ENCODE assay signal across 1 cellular context in the genomic region with DNA sequence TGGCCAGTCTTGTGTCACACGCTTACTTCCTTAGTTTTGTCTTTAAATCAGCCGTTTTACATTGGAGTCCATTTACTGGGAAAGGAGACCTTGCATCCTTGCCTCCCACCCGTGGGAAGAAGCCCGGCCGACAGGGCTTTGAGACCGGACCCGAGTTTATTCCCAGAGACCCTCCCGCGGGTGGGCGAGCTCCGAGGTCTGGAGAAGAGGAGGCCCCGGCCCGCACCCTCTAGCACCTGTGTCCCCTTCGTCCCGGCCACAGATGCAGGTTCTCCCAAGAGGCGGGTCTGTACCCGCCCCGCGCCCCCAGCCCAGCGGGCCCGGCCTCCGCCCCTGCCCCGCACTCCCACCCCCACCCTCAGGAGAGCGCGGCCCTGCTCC.
TF ChIP-seq lines count a peak whose summit lies in the region.

No MANE protein-coding gene starts in this region.

TF ChIP-seq in HepG2, 621 proteins besides CTCF, POLR2A, EP300 and RAD21:
- TF ChIP-seq SP4 (CRISPR knock-in tag; IDR thresholded peaks at IDR 0.05) (peak; percentile 16; the same call in 1 of the 2 replicates), IRX3 (CRISPR knock-in tag; IDR thresholded peaks at IDR 0.05; ENCODE audit: borderline replicate concordance, low read depth) (no peak), RFX3 (CRISPR knock-in tag; IDR thresholded peaks at IDR 0.05) (no peak), MEIS1 (CRISPR knock-in tag; IDR thresholded peaks at IDR 0.05; ENCODE audit: borderline replicate concordance) (no peak), ZNF460 (CRISPR knock-in tag; IDR thresholded peaks at IDR 0.05; ENCODE audit: borderline replicate concordance) (no peak), ZNF547 (CRISPR knock-in tag; IDR thresholded peaks at IDR 0.05) (no peak), MBNL3 (CRISPR knock-in tag; conservative IDR thresholded peaks at IDR 0.05) (no peak)
- TF ChIP-seq, protein P1, sequence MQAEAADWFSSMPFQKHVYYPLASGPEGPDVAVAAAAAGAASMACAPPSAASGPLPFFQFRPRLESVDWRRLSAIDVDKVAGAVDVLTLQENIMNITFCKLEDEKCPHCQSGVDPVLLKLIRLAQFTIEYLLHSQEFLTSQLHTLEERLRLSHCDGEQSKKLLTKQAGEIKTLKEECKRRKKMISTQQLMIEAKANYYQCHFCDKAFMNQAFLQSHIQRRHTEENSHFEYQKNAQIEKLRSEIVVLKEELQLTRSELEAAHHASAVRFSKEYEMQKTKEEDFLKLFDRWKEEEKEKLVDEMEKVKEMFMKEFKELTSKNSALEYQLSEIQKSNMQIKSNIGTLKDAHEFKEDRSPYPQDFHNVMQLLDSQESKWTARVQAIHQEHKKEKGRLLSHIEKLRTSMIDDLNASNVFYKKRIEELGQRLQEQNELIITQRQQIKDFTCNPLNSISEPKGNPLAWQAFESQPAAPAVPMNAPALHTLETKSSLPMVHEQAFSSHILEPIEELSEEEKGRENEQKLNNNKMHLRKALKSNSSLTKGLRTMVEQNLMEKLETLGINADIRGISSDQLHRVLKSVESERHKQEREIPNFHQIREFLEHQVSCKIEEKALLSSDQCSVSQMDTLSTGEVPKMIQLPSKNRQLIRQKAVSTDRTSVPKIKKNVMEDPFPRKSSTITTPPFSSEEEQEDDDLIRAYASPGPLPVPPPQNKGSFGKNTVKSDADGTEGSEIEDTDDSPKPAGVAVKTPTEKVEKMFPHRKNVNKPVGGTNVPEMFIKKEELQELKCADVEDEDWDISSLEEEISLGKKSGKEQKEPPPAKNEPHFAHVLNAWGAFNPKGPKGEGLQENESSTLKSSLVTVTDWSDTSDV (CRISPR knock-in tag; IDR thresholded peaks at IDR 0.05) = 0 out of 2 replicates have a peak, but pooled peaks have one; percentile 9
